Comparison of ENCODE assay signal across 9 cellular contexts in the genomic region with DNA sequence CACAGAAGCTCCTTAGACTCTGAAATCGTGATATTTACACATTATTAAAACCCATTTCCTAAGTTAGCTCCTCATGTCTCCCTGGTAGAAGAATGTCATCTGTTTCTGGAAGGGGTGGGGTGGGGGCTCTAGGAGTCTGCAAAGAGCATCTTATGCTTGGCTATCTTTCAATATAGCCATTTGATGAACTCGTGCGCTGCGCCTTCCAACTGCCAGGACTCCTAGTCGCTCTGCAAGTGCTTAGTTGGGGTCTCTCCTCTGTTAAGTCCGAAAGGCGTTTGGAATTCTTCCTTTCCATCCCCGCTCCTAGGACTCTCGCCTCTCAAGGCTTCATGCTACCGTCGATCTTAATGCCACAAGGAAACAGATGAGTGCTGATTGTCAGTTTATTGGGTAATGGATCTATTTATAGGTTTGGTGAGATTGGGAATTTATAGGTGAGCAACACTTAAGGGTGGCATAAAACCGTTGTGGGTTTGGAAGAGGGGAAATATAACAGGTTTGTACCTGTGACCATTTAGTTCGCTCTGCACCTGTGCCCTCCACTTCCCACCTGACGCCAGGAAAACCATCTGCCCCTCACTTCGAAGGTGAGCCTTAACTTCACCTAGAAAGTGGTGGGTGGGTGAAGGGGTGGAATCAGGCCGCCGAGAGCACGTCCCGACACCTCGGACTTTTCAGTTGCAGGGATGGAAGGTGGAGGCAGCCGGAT. TPM values are rescaled to one million over a fixed set of nuclear protein-coding genes. Genes with fewer than 3 reads are reported as not detected.
DNase-seq lines count a peak whose midpoint lies in the region; ATAC-seq, FAIRE-seq and TF ChIP-seq lines count a peak whose summit lies in the region.
"Had no signal": no experiment of that assay in that cellular context is flagged by ENCODE, and none has a peak within 500 bp of the region (broad histone marks: within the 10 kb centered on the region; RNA-seq: fewer than 3 reads in every experiment).

No MANE protein-coding gene starts in this region.

- ATAC-seq in T-helper 17 cell (no peak), gastrocnemius medialis (no peak)

- intact Hi-C loops in Caco-2 (cut with micrococcal nuclease; ENCODE audit: unreplicated experiment), result loop anchor here (5.0 to 10.0 kb wide), 2 partner anchors 178 to 421 kb away; no protein-coding TSS in a partner anchor
- intact Hi-C loops in gastrocnemius medialis (cut with DNase I; ENCODE audit: low total_unique reads), result loop anchor here (5.0 kb wide), 1 partner anchor 536 kb away; no protein-coding TSS in a partner anchor

- H3K27me3 ChIP-seq in Caco-2 (replicated peaks; ENCODE audit: control insufficient read depth, insufficient read depth, low read length) (no peaks in the 10 kb centered on the region; the same call in 1 of the 2 replicates), gastrocnemius medialis (peaks cover 12 to 43% (median 23%) of the 10 kb centered on the region in 3 donors)

- no TSS peak for BruUV-seq in Caco-2 (replicated peaks; lab: Mats Ljungman, UMichigan)

- H3K4me3 Mint-ChIP-seq in Caco-2 (ENCODE audit: unreplicated experiment) (peak overlapping the region; percentile 60), T-helper 17 cell (peak overlapping the region; percentile 61)

- no peak for DNase-seq in Caco-2
- DNase-seq in T-helper 17 cell, result no peak
- no peak for DNase-seq in gastrocnemius medialis
- DNase-seq in H54 (ENCODE audit: insufficient read length, low spot score), result no peak
- DNase-seq in glomerular visceral epithelial cell (ENCODE audit: extremely low spot score), result no peak
- no peak for DNase-seq in NK-92 (lab: John Stamatoyannopoulos, UW; ENCODE audit: unreplicated experiment)
- no peak for DNase-seq in dedifferentiated amniotic fluid mesenchymal stem cell (ENCODE audit: extremely low spot score)

- CTCF ChIA-PET in Caco-2 (lab: Charles Lee), result interaction anchor here (0.6 to 2.1 kb wide), 4 partner anchors 9 to 549 kb away, joined by 3 to 8 read pairs (median 4); no protein-coding TSS in a partner anchor

- H3K4me1 ChIP-seq in Caco-2, result no peaks in the 10 kb centered on the region
- H3K4me1 ChIP-seq in gastrocnemius medialis, result peaks cover 0 to 9% of the 10 kb centered on the region in 2 donors

- H3K36me3 Mint-ChIP-seq in Caco-2 (ENCODE audit: insufficient read depth, unreplicated experiment) (no peaks in the 10 kb centered on the region), T-helper 17 cell (ENCODE audit: low read depth) (no peaks in the 10 kb centered on the region)
- H3K36me3 Mint-ChIP-seq: memory B cell had no signal

- H3K4me1 Mint-ChIP-seq in Caco-2 (ENCODE audit: low read depth, unreplicated experiment), result no peaks in the 10 kb centered on the region
- peaks cover 8% of the 10 kb centered on the region for H3K4me1 Mint-ChIP-seq in T-helper 17 cell

- H3K27ac Mint-ChIP-seq in Caco-2 (ENCODE audit: unreplicated experiment), result no peak overlapping the region
- no peak overlapping the region for H3K27ac Mint-ChIP-seq in T-helper 17 cell
- H3K27ac Mint-ChIP-seq: memory B cell had no signal

- H3K9me3 ChIP-seq in Caco-2 (no peaks in the 10 kb centered on the region), T-helper 17 cell (ENCODE audit: control insufficient read depth, low read length, poor library complexity, severe bottlenecking) (no peaks in the 10 kb centered on the region), gastrocnemius medialis (no peaks in the 10 kb centered on the region)

- H3K27me3 Mint-ChIP-seq in Caco-2 (ENCODE audit: insufficient read depth, unreplicated experiment) (peaks cover 20% of the 10 kb centered on the region), T-helper 17 cell (peaks cover 68% of the 10 kb centered on the region)

- POLR2A ChIA-PET in Caco-2 (lab: Charles Lee), result no interaction called here

- no peak for FAIRE-seq in H54 (lab: Jason Lieb, UNC)

- TF ChIP-seq POLR2A in gastrocnemius medialis (IDR thresholded peaks at IDR 0.05), result no peak
- no peak for TF ChIP-seq POLR2A in H54 (IDR thresholded peaks at IDR 0.05; ENCODE audit: low read depth, low read length)

- H3K27ac ChIP-seq in gastrocnemius medialis, result no peak overlapping the region

- H3K9me3 Mint-ChIP-seq in Caco-2 (ENCODE audit: unreplicated experiment), result no peaks in the 10 kb centered on the region
- H3K9me3 Mint-ChIP-seq: memory B cell had no signal

- in situ Hi-C loops in gastrocnemius medialis (cut with MboI; ENCODE audit: low sequenced_read_pairs in 4 of 4), result loop anchor here (10.0 to 25.0 kb wide), 4 partner anchors 546 to 728 kb away; no protein-coding TSS in a partner anchor

- no peaks in the 10 kb centered on the region for H3K36me3 ChIP-seq in Caco-2 (ENCODE audit: control insufficient read depth, insufficient read depth, low read length)
- no peaks in the 10 kb centered on the region for H3K36me3 ChIP-seq in gastrocnemius medialis

- no peak overlapping the region for H3K4me3 ChIP-seq in Caco-2 (ENCODE audit: low read depth, low read length)
- peak overlapping the region; percentile 42 for H3K4me3 ChIP-seq in iPS-11a (ENCODE audit: low read depth, low read length)
- H3K4me3 ChIP-seq in gastrocnemius medialis, result peak overlapping the region; percentile 40 to 56 (median 49)

- TF ChIP-seq CTCF in Caco-2 (IDR thresholded peaks at IDR 0.05; ENCODE audit: insufficient read depth in 1 of 2, low read depth in 1 of 2, low read length in 1 of 2, severe bottlenecking in 1 of 2, unreplicated experiment in 1 of 2) (no peak), gastrocnemius medialis (IDR thresholded peaks at IDR 0.05 in 4 of 5, conservative IDR thresholded peaks at IDR 0.05 in 1 of 5) (no peak)

RNA-seq across cellular contexts. Expression of a gene that starts 1.1 kb away (rescaled TPM):
- 0.16 TPM in 1 of 2 replicates, not detected in the other for total RNA-seq in Caco-2 (2022)
- not detected for total RNA-seq in T-helper 17 cell
- total RNA-seq in gastrocnemius medialis, result under 1 TPM; 0.29 to 0.67 (median 0.38) TPM
